In genomic region chr5:66796306-66797292, GRCh38 we compare ENCODE assay signal across 10 cellular contexts.
DNase-seq lines count a peak whose midpoint lies in the region; ATAC-seq, FAIRE-seq and TF ChIP-seq lines count a peak whose summit lies in the region.
"Had no signal": no experiment of that assay in that cellular context is flagged by ENCODE, and none has a peak within 500 bp of the region (broad histone marks: within the 10 kb centered on the region; RNA-seq: fewer than 3 reads in every experiment).

No MANE protein-coding gene starts in this region.

- no peak overlapping the region for H3K4me3 ChIP-seq in A549
- no peak overlapping the region for H3K4me3 ChIP-seq in Panc1 (ENCODE audit: low read depth in 2 of 2, low read length in 2 of 2)
- H3K4me3 ChIP-seq in fibroblast of pulmonary artery (replicated peaks; ENCODE audit: low read depth, low read length): no peak overlapping the region

- POLR2A ChIA-PET in A549 (lab: Yijun Ruan, JAX): no interaction called here
- POLR2A ChIA-PET in Panc1 (lab: Charles Lee): no interaction called here

- peak; percentile 24 to 41; a peak in 3 of 5 replicates for TF ChIP-seq RAD21 in A549 (conservative IDR thresholded peaks at IDR 0.05 in 1 of 2, IDR thresholded peaks at IDR 0.05 in 1 of 2)

- H3K36me3 ChIP-seq in Panc1 (ENCODE audit: control insufficient read depth, insufficient read depth, low read length): no peaks in the 10 kb centered on the region

- CTCF ChIA-PET in A549 (lab: Yijun Ruan, JAX) (interaction anchor here (1.0 to 1.9 kb wide), 6 partner anchors 8 to 490 kb away, joined by 3 to 8 read pairs (median 4); no protein-coding TSS in a partner anchor), Panc1 (lab: Charles Lee) (no interaction called here)
- CTCF ChIA-PET in activated naive CD4-positive, alpha-beta T cell treated with anti-CD3 and anti-CD28 coated beads, Interleukin-2, amount 10 ng/mL, durations not matched to agents 7 days and 5 days (lab: Charles Lee): interaction anchor here (0.5 to 1.5 kb wide), 2 partner anchors 489 to 1191 kb away, joined by 3 to 4 read pairs; no protein-coding TSS in a partner anchor

- FAIRE-seq in A549 (lab: Jason Lieb, UNC): no peak
- FAIRE-seq: endometrium had no signal

- H3K9me3 ChIP-seq in A549 (no peaks in the 10 kb centered on the region), Panc1 (ENCODE audit: control insufficient read depth, insufficient read depth, low read depth, low read length) (no peaks in the 10 kb centered on the region)

- no peaks in the 10 kb centered on the region for H3K4me1 ChIP-seq in A549
- no peaks in the 10 kb centered on the region for H3K4me1 ChIP-seq in Panc1 (ENCODE audit: control insufficient read depth, insufficient read depth, low read length)

- TF ChIP-seq POLR2A in A549 (IDR thresholded peaks at IDR 0.05; ENCODE audit: low read length): no peak

- WGBS in A549 (ENCODE audit: missing lambda C conversion rate): 28% methylated on average over 9 of the region's 9 CpGs

- intact Hi-C loops in Panc1 (cut with micrococcal nuclease; ENCODE audit: unreplicated experiment): loop anchor here (5.0 kb wide), 1 partner anchor 489 kb away; no protein-coding TSS in a partner anchor

- peak; percentile 13 to 14 for DNase-seq in A549 (ENCODE audit: low read depth in 1 of 2, low spot score in 1 of 2)
- DNase-seq in GM04503 (ENCODE audit: low read depth): peak; percentile 2
- DNase-seq in Panc1 (ENCODE audit: low read depth, low spot score): no peak
- DNase-seq in fibroblast of pulmonary artery (ENCODE audit: low read depth): peak; percentile 36
- no peak for DNase-seq in HPDE6-E6E7 (ENCODE audit: extremely low spot score)
- no peak for DNase-seq in activated naive CD4-positive, alpha-beta T cell treated with anti-CD3 and anti-CD28 coated beads, Interleukin-2, amount 10 ng/mL, durations not matched to agents 7 days and 5 days
- DNase-seq: activated T-cell treated with anti-CD3 and anti-CD28 coated beads, Interleukin-2, amount 50 U/mL, for 48 hours had no signal

- H3K36me3 Mint-ChIP-seq in activated T-helper 17 cell treated with anti-CD3 and anti-CD28 coated beads, Interleukin-2, amount 50 U/mL, for 72 hours (ENCODE audit: low read depth): no peaks in the 10 kb centered on the region
- H3K36me3 Mint-ChIP-seq in activated naive CD4-positive, alpha-beta T cell treated with anti-CD3 and anti-CD28 coated beads, Interleukin-2, amount 10 ng/mL, durations not matched to agents 7 days and 5 days: no peaks in the 10 kb centered on the region

- H3K27ac Mint-ChIP-seq in activated T-helper 17 cell treated with anti-CD3 and anti-CD28 coated beads, Interleukin-2, amount 50 U/mL, for 72 hours: no peak overlapping the region
- no peak overlapping the region for H3K27ac Mint-ChIP-seq in activated naive CD4-positive, alpha-beta T cell treated with anti-CD3 and anti-CD28 coated beads, Interleukin-2, amount 10 ng/mL, durations not matched to agents 7 days and 5 days

- H3K4me1 Mint-ChIP-seq in activated T-helper 17 cell treated with anti-CD3 and anti-CD28 coated beads, Interleukin-2, amount 50 U/mL, for 72 hours: no peaks in the 10 kb centered on the region
- H3K4me1 Mint-ChIP-seq in activated naive CD4-positive, alpha-beta T cell treated with anti-CD3 and anti-CD28 coated beads, Interleukin-2, amount 10 ng/mL, durations not matched to agents 7 days and 5 days: no peaks in the 10 kb centered on the region

- peaks cover 26% of the 10 kb centered on the region for H3K27me3 Mint-ChIP-seq in activated T-helper 17 cell treated with anti-CD3 and anti-CD28 coated beads, Interleukin-2, amount 50 U/mL, for 72 hours
- H3K27me3 Mint-ChIP-seq in activated naive CD4-positive, alpha-beta T cell treated with anti-CD3 and anti-CD28 coated beads, Interleukin-2, amount 10 ng/mL, durations not matched to agents 7 days and 5 days: peaks cover 13% of the 10 kb centered on the region

- no peak for TF ChIP-seq EP300 in A549 (IDR thresholded peaks at IDR 0.05)

- H3K9me3 Mint-ChIP-seq in activated T-helper 17 cell treated with anti-CD3 and anti-CD28 coated beads, Interleukin-2, amount 50 U/mL, for 72 hours: no peaks in the 10 kb centered on the region
- no peaks in the 10 kb centered on the region for H3K9me3 Mint-ChIP-seq in activated naive CD4-positive, alpha-beta T cell treated with anti-CD3 and anti-CD28 coated beads, Interleukin-2, amount 10 ng/mL, durations not matched to agents 7 days and 5 days

- ATAC-seq in A549: peak; percentile 79 to 82; a peak in 5 of 6 replicates
- 0 out of 2 replicates have a peak, but pooled peaks have one; percentile 69 for ATAC-seq in Panc1
- ATAC-seq in activated T-helper 17 cell treated with anti-CD3 and anti-CD28 coated beads, Interleukin-2, amount 50 U/mL, for 72 hours (replicated peaks): no peak
- no peak for ATAC-seq in GM18511 (IDR thresholded peaks at IDR 0.05; ENCODE audit: unreplicated experiment)

- H3K27ac ChIP-seq in A549: no peak overlapping the region
- no peak overlapping the region for H3K27ac ChIP-seq in Panc1 (ENCODE audit: low read length)

- BruUV-seq in Panc1 (replicated peaks; lab: Mats Ljungman, UMichigan): no TSS peak

- no peak overlapping the region for H3K4me3 Mint-ChIP-seq in activated T-helper 17 cell treated with anti-CD3 and anti-CD28 coated beads, Interleukin-2, amount 50 U/mL, for 72 hours
- no peak overlapping the region for H3K4me3 Mint-ChIP-seq in activated naive CD4-positive, alpha-beta T cell treated with anti-CD3 and anti-CD28 coated beads, Interleukin-2, amount 10 ng/mL, durations not matched to agents 7 days and 5 days

- in situ Hi-C loops in Panc1 (cut with HindIII; ENCODE audit: low pct_unique_long_range_greater_than_20kb, low sequenced_read_pairs): no loop called here

- no peak for TF ChIP-seq CTCF in A549 (IDR thresholded peaks at IDR 0.05)
- TF ChIP-seq CTCF in Panc1 (IDR thresholded peaks at IDR 0.05): peak; percentile 44
- peak; percentile 44 for TF ChIP-seq CTCF in fibroblast of pulmonary artery (IDR thresholded peaks at IDR 0.05; ENCODE audit: low read length, missing control alignments)

- no peak overlapping the region for H3K4me2 ChIP-seq in A549

- H3K27me3 ChIP-seq in Panc1 (ENCODE audit: control insufficient read depth, insufficient read depth, low read length): peaks cover 3% of the 10 kb centered on the region

TF ChIP-seq in A549, 52 proteins besides CTCF, POLR2A, EP300 and RAD21:
- TF ChIP-seq HES2 (IDR thresholded peaks at IDR 0.05): no peak
- peak; percentile 60 for TF ChIP-seq REST (IDR thresholded peaks at IDR 0.05)

Comparison
In these comparisons a context has a peak if more than half of its experiments do, and no peak if none do; other contexts are left out.
1. ATAC-seq: peak in A549 (2 of 2) and Panc1 (single experiment); none in activated T-helper 17 cell treated with anti-CD3 and anti-CD28 coated beads, Interleukin-2, amount 50 U/mL, for 72 hours (single experiment) and GM18511 (single experiment).
2. DNase-seq: peak in A549 (2 of 2), GM04503 (single experiment) and fibroblast of pulmonary artery (single experiment); none in Panc1 (single experiment), HPDE6-E6E7 (single experiment) and activated naive CD4-positive, alpha-beta T cell treated with anti-CD3 and anti-CD28 coated beads, Interleukin-2, amount 10 ng/mL, durations not matched to agents 7 days and 5 days (single experiment).